12 cellular contexts compared by ENCODE assay signal in genomic region chr22:46501701-46502100, GRCh38. TPM values are rescaled to one million over a fixed set of nuclear protein-coding genes. Genes with fewer than 3 reads are reported as not detected.
A peak's percentile ranks its signal among the peaks of the same experiment; 100 is the strongest.
DNase-seq lines count a peak whose midpoint lies in the region; ATAC-seq and TF ChIP-seq lines count a peak whose summit lies in the region.
"Had no signal": no experiment of that assay in that cellular context is flagged by ENCODE, and none has a peak within 500 bp of the region (broad histone marks: within the 10 kb centered on the region; RNA-seq: fewer than 3 reads in every experiment).

No MANE protein-coding gene starts in this region.

- H3K36me3 ChIP-seq in HEK293 (ENCODE audit: control insufficient read depth in 2 of 2, insufficient read depth in 1 of 2, low read length in 2 of 2), result no peaks in the 10 kb centered on the region

- no peak for TF ChIP-seq CTCF in HEK293 (tag by site-specific recombination; IDR thresholded peaks at IDR 0.05)
- TF ChIP-seq CTCF in WTC11 (IDR thresholded peaks at IDR 0.05), result no peak
- no peak for TF ChIP-seq CTCF in fibroblast of villous mesenchyme (IDR thresholded peaks at IDR 0.05; ENCODE audit: insufficient read depth, low read depth, low read length)

- ATAC-seq in WTC11, result no peak
- ATAC-seq in GM21526 (IDR thresholded peaks at IDR 0.05; ENCODE audit: low FRiP score, unreplicated experiment), result no peak
- ATAC-seq in GM21367 (IDR thresholded peaks at IDR 0.05; ENCODE audit: unreplicated experiment), result no peak

- no peaks in the 10 kb centered on the region; the same call in 1 of the 2 replicates for H3K4me1 ChIP-seq in HEK293 (ENCODE audit: control insufficient read depth, insufficient read depth, low read length)

- H3K4me1 Mint-ChIP-seq in WTC11, result peaks cover 23% of the 10 kb centered on the region

- DNase-seq in WTC11 (ENCODE audit: low spot score), result no peak
- peak; percentile 71 for DNase-seq in fibroblast of villous mesenchyme (ENCODE audit: low read depth)
- DNase-seq in smooth muscle cell of the brain vasculature (ENCODE audit: low read depth, low spot score), result peak; percentile 77
- no peak for DNase-seq in SW480 (ENCODE audit: low spot score)
- DNase-seq in cortex of kidney (lab: John Stamatoyannopoulos, UW), result no peak
- DNase-seq: NCI-H1105 treated with DMSO at 0.1 percent for 48 hours; stimulated activated CD4-positive, alpha-beta T cell treated with anti-CD3 and anti-CD28 coated beads, Interleukin-4, amount 100 ng/mL, for 24 hours had no signal

- no peak overlapping the region for H3K4me3 ChIP-seq in HEK293 (ENCODE audit: low read depth, low read length)
- H3K4me3 ChIP-seq in fibroblast of villous mesenchyme (ENCODE audit: low read depth, low read length), result no peak overlapping the region

- H3K27ac ChIP-seq in HEK293 (ENCODE audit: extremely low read depth, low read depth, low read length), result no peak overlapping the region

- POLR2A ChIA-PET in HEK293 (lab: Yijun Ruan, JAX) (no interaction called here), WTC11 (lab: Charles Lee) (no interaction called here)

- H3K27ac Mint-ChIP-seq in WTC11, result 0 out of 2 replicates have a peak overlapping the region, but pooled peaks have one; percentile 19
- H3K27ac Mint-ChIP-seq: activated T-helper 1 cell treated with anti-CD3 and anti-CD28 coated beads, Interleukin-12 subunit alpha, Interleukin-12 subunit beta, Interleukin-2, Interleukin-4 antibody, amounts not matched to agents 30 ng/mL and 10 ng/mL and 1 ng/mL, durations not matched to agents 14 hours and 24 hours and 36 hours had no signal

- H3K36me3 Mint-ChIP-seq in WTC11, result no peaks in the 10 kb centered on the region

- H3K9me3 Mint-ChIP-seq in WTC11, result no peaks in the 10 kb centered on the region
- H3K9me3 Mint-ChIP-seq: activated T-helper 1 cell treated with anti-CD3 and anti-CD28 coated beads, Interleukin-12 subunit alpha, Interleukin-12 subunit beta, Interleukin-2, Interleukin-4 antibody, amounts not matched to agents 30 ng/mL and 10 ng/mL and 1 ng/mL, durations not matched to agents 14 hours and 24 hours and 36 hours; neural crest cell had no signal

- H3K27me3 Mint-ChIP-seq in WTC11 (ENCODE audit: low read depth), result no peaks in the 10 kb centered on the region

- no peak overlapping the region for H3K4me3 Mint-ChIP-seq in WTC11
- H3K4me3 Mint-ChIP-seq: activated T-helper 1 cell treated with anti-CD3 and anti-CD28 coated beads, Interleukin-12 subunit alpha, Interleukin-12 subunit beta, Interleukin-2, Interleukin-4 antibody, amounts not matched to agents 30 ng/mL and 10 ng/mL and 1 ng/mL, durations not matched to agents 14 hours and 24 hours and 36 hours; neural crest cell had no signal

- CTCF ChIA-PET in HEK293 (lab: Yijun Ruan, JAX) (interaction anchor here (0.6 kb wide), 1 partner anchor 134 kb away, joined by 3 read pairs; no protein-coding TSS in a partner anchor), WTC11 (lab: Charles Lee) (interaction anchor here (2.0 kb wide), 1 partner anchor 134 kb away, joined by 11 read pairs; no protein-coding TSS in a partner anchor)

- no peaks in the 10 kb centered on the region for H3K9me3 ChIP-seq in HEK293 (ENCODE audit: control insufficient read depth, insufficient read depth, low read depth, low read length)

TF ChIP-seq in HEK293, 187 proteins besides CTCF, POLR2A, EP300 and RAD21 (continues in another document):
- TF ChIP-seq, protein P1, sequence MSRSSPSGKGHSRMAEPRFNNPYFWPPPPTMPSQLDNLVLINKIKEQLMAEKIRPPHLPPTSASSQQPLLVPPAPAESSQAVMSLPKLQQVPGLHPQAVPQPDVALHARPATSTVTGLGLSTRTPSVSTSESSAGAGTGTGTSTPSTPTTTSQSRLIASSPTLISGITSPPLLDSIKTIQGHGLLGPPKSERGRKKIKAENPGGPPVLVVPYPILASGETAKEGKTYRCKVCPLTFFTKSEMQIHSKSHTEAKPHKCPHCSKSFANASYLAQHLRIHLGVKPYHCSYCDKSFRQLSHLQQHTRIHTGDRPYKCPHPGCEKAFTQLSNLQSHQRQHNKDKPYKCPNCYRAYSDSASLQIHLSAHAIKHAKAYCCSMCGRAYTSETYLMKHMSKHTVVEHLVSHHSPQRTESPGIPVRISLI (tag by site-specific recombination; IDR thresholded peaks at IDR 0.05), result no peak
- TF ChIP-seq INSM2 (tag by site-specific recombination; IDR thresholded peaks at IDR 0.05) (no peak), ZNF548 (tag by site-specific recombination; IDR thresholded peaks at IDR 0.05) (no peak), HIC1 (tag by site-specific recombination; IDR thresholded peaks at IDR 0.05) (no peak)

TF ChIP-seq in WTC11, 78 proteins besides CTCF, POLR2A, EP300 and RAD21 (continues in another document):
- TF ChIP-seq ZNF317 (CRISPR knock-in tag; IDR thresholded peaks at IDR 0.05; ENCODE audit: borderline replicate concordance, low read depth), result no peak
- TF ChIP-seq AR (CRISPR knock-in tag; IDR thresholded peaks at IDR 0.05), result no peak
- TF ChIP-seq CBFB (CRISPR knock-in tag; IDR thresholded peaks at IDR 0.05; ENCODE audit: low read depth), result no peak
- no peak for TF ChIP-seq TCF7 (CRISPR knock-in tag; IDR thresholded peaks at IDR 0.05; ENCODE audit: low read depth)
- TF ChIP-seq E2F1 (CRISPR knock-in tag; IDR thresholded peaks at IDR 0.05), result no peak
- TF ChIP-seq SP1 (CRISPR knock-in tag; conservative IDR thresholded peaks at IDR 0.05), result no peak
- no peak for TF ChIP-seq ZNF121 (CRISPR knock-in tag; IDR thresholded peaks at IDR 0.05)
- no peak for TF ChIP-seq ATF3 (CRISPR knock-in tag; conservative IDR thresholded peaks at IDR 0.05)
- TF ChIP-seq MXD4 (CRISPR knock-in tag; IDR thresholded peaks at IDR 0.05; ENCODE audit: borderline replicate concordance), result no peak
- TF ChIP-seq ETV6 (CRISPR knock-in tag; IDR thresholded peaks at IDR 0.05), result no peak
- no peak for TF ChIP-seq ZNF263 (CRISPR knock-in tag; IDR thresholded peaks at IDR 0.05; ENCODE audit: low read depth)
- TF ChIP-seq, protein P2, sequence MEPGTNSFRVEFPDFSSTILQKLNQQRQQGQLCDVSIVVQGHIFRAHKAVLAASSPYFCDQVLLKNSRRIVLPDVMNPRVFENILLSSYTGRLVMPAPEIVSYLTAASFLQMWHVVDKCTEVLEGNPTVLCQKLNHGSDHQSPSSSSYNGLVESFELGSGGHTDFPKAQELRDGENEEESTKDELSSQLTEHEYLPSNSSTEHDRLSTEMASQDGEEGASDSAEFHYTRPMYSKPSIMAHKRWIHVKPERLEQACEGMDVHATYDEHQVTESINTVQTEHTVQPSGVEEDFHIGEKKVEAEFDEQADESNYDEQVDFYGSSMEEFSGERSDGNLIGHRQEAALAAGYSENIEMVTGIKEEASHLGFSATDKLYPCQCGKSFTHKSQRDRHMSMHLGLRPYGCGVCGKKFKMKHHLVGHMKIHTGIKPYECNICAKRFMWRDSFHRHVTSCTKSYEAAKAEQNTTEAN (CRISPR knock-in tag; IDR thresholded peaks at IDR 0.05), result no peak
- no peak for TF ChIP-seq MYBL2 (CRISPR knock-in tag; IDR thresholded peaks at IDR 0.05)

RNA-seq across cellular contexts. Expression of gene CELSR1, which starts 35.7 kb away (rescaled TPM):
- total RNA-seq in WTC11 (2021), result 16.8 to 20.8 TPM (median 19.9 TPM) in 3 replicates
- total RNA-seq in fibroblast of villous mesenchyme, result 0.64 and 1.7 TPM in 2 replicates

Comparison
In these comparisons a context has a peak if more than half of its experiments do, and no peak if none do; other contexts are left out.
1. DNase-seq: peak in fibroblast of villous mesenchyme (single experiment) and smooth muscle cell of the brain vasculature (single experiment); none in WTC11 (single experiment), SW480 (single experiment) and cortex of kidney (single experiment).